9 cellular contexts compared by ENCODE assay signal in the genomic region with DNA sequence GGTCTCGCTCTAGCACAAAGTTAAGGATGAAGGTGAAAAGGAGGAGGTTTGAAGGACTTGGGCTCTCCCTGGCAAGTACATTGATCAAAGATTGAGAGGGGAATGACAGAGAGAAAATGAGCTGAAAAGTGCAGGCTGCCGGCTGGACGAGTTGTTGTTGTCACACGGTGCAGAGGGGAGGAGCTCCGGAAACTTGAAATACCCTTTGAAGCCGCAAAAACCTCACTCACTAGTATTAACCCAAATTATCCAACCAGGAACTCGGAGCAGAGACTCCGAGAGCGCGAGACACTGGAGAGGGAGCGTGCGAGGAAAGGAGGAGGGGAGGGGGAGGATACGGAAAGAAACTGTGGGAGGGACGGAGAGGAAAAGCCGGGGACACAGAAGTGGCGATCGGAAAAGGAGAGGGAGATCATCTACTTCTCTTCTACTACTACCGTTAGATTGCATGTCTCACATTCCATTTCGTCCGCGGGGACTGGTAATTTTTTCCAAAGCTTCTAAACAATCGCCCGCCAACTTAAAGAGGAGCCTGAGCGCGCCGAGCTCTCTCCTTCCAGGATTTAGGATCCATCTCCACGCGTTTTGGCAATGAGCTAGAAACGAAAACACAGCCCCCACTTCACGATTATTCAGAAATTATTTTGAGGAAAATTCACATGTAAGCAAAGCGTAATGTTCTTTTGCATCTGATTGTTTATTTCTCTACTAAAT. TPM values are rescaled to one million over a fixed set of nuclear protein-coding genes. Genes with fewer than 3 reads are reported as not detected.
DNase-seq lines count a peak whose midpoint lies in the region; ATAC-seq and TF ChIP-seq lines count a peak whose summit lies in the region.
"Had no signal": no experiment of that assay in that cellular context is flagged by ENCODE, and none has a peak within 500 bp of the region (broad histone marks: within the 10 kb centered on the region; RNA-seq: fewer than 3 reads in every experiment).

A gene (minus strand): TSS at position 104 of the 714 bp plus-strand sequence.

- TF ChIP-seq CTCF in adrenal gland (IDR thresholded peaks at IDR 0.05) (no peak), heart right ventricle (IDR thresholded peaks at IDR 0.05) (no peak), osteocyte (IDR thresholded peaks at IDR 0.05) (no peak)

- H3K4me3 Mint-ChIP-seq in activated CD4-positive, alpha-beta T cell treated with anti-CD3 and anti-CD28 coated beads for 36 hours, result peak within 1 kb of the TSS; percentile 81
- peak within 1 kb of the TSS; percentile 91 for H3K4me3 Mint-ChIP-seq in osteocyte (ENCODE audit: unreplicated experiment)

- TF ChIP-seq POLR2A in adrenal gland (IDR thresholded peaks at IDR 0.05), result peak in 1 of 2 donors; percentile 69

- DNase-seq in activated CD4-positive, alpha-beta T cell treated with anti-CD3 and anti-CD28 coated beads for 36 hours, result peak; percentile 54
- no peak for DNase-seq in activated CD4-positive, alpha-beta T cell treated with anti-CD3 and anti-CD28 coated beads for 4 hours
- DNase-seq in NCI-H446 (lab: John Stamatoyannopoulos, UW) (peak; percentile 47 to 79), adrenal gland (peak; percentile 64 to 86 (median 70)), heart right ventricle (peak; percentile 53 to 71), osteocyte (ENCODE audit: extremely low spot score, unreplicated experiment) (no peak), substantia nigra (lab: John Stamatoyannopoulos, UW) (no peak)

- H3K36me3 ChIP-seq in adrenal gland (replicated peaks in 1 of 2) (no peaks in the 10 kb centered on the region), heart right ventricle (no peaks in the 10 kb centered on the region)

- peaks cover 19% of the 10 kb centered on the region for H3K4me1 Mint-ChIP-seq in activated CD4-positive, alpha-beta T cell treated with anti-CD3 and anti-CD28 coated beads for 36 hours
- peaks cover 24% of the 10 kb centered on the region for H3K4me1 Mint-ChIP-seq in osteocyte (ENCODE audit: unreplicated experiment)

- 0 to 1% (median 1%) methylated on average over 31 of the region's 31 CpGs for WGBS in adrenal gland, 4 donors
- 1% methylated on average over 31 of the region's 31 CpGs for WGBS in heart right ventricle, 2 donors

- peak within 1 kb of the TSS in 4 of 5 donors; percentile 28 to 84 (median 61) for H3K27ac ChIP-seq in adrenal gland
- peak within 1 kb of the TSS in 9 of 10 donors; percentile 48 to 93 (median 87) for H3K27ac ChIP-seq in heart right ventricle
- H3K27ac ChIP-seq in substantia nigra (ENCODE audit: low read depth, low read length, poor library complexity, severe bottlenecking), result no peak within 1 kb of the TSS

- H3K9me3 Mint-ChIP-seq in activated CD4-positive, alpha-beta T cell treated with anti-CD3 and anti-CD28 coated beads for 36 hours (ENCODE audit: low read depth), result no peaks in the 10 kb centered on the region
- no peaks in the 10 kb centered on the region for H3K9me3 Mint-ChIP-seq in osteocyte (ENCODE audit: unreplicated experiment)

- POLR2A ChIA-PET in activated CD4-positive, alpha-beta T cell treated with anti-CD3 and anti-CD28 coated beads for 36 hours (lab: Charles Lee), result no interaction called here

- peaks cover 48% of the 10 kb centered on the region for H3K27me3 Mint-ChIP-seq in activated CD4-positive, alpha-beta T cell treated with anti-CD3 and anti-CD28 coated beads for 36 hours
- H3K27me3 Mint-ChIP-seq in osteocyte (ENCODE audit: unreplicated experiment), result peaks cover 83% of the 10 kb centered on the region

- H3K4me3 ChIP-seq in adrenal gland (peak within 1 kb of the TSS; percentile 22 to 77 (median 38)), heart right ventricle (peak within 1 kb of the TSS; percentile 53 to 89 (median 80))

- H3K27ac Mint-ChIP-seq in activated CD4-positive, alpha-beta T cell treated with anti-CD3 and anti-CD28 coated beads for 36 hours, result peak within 1 kb of the TSS; percentile 55
- H3K27ac Mint-ChIP-seq in osteocyte (ENCODE audit: unreplicated experiment), result no peak within 1 kb of the TSS

- CTCF ChIA-PET in activated CD4-positive, alpha-beta T cell treated with anti-CD3 and anti-CD28 coated beads for 36 hours (lab: Charles Lee), result interaction anchor here (1.7 kb wide), 1 partner anchor 11 kb away, joined by 11 read pairs; no protein-coding TSS in a partner anchor

- peaks cover 11 to 18% of the 10 kb centered on the region in 2 donors for H3K4me1 ChIP-seq in adrenal gland (replicated peaks in 1 of 2)
- peaks cover 0 to 26% (median 11%) of the 10 kb centered on the region in 9 donors for H3K4me1 ChIP-seq in heart right ventricle

- H3K9me3 ChIP-seq in adrenal gland (replicated peaks in 1 of 3), result no peaks in the 10 kb centered on the region
- H3K9me3 ChIP-seq in heart right ventricle, result no peaks in the 10 kb centered on the region

- H3K27me3 ChIP-seq in adrenal gland, result peaks cover 9% of the 10 kb centered on the region
- peaks cover 0 to 48% (median 17%) of the 10 kb centered on the region in 7 donors for H3K27me3 ChIP-seq in heart right ventricle

- intact Hi-C loops in activated CD4-positive, alpha-beta T cell treated with anti-CD3 and anti-CD28 coated beads for 36 hours (cut with DNase I, micrococcal nuclease), result loop anchor here in 1 of 2 experiments (10.0 kb wide), 1 partner anchor 698 kb away; no protein-coding TSS in a partner anchor
- intact Hi-C loops in adrenal gland (cut with DNase I), result no loop called here
- intact Hi-C loops in heart right ventricle (cut with DNase I), result loop anchor here in 2 of 10 donors (5.0 to 10.0 kb wide), 7 partner anchors 92 to 620 kb away; no protein-coding TSS in a partner anchor

- peak; percentile 47 for ATAC-seq in activated CD4-positive, alpha-beta T cell treated with anti-CD3 and anti-CD28 coated beads for 36 hours
- ATAC-seq in HG02981 (IDR thresholded peaks at IDR 0.05; ENCODE audit: unreplicated experiment) (peak; percentile 47), heart right ventricle (peak; percentile 77 to 84 (median 80))

- peaks cover 3% of the 10 kb centered on the region for H3K36me3 Mint-ChIP-seq in activated CD4-positive, alpha-beta T cell treated with anti-CD3 and anti-CD28 coated beads for 36 hours (ENCODE audit: low read depth)
- no peaks in the 10 kb centered on the region for H3K36me3 Mint-ChIP-seq in osteocyte (ENCODE audit: unreplicated experiment)

RNA-seq across cellular contexts. Expression of the gene that starts here (rescaled TPM):
- total RNA-seq in activated CD4-positive, alpha-beta T cell treated with anti-CD3 and anti-CD28 coated beads for 36 hours, result under 1 TPM; 0.09 to 0.21 TPM
- total RNA-seq in adrenal gland (10 to 100 TPM in 5 of 8 donors, 1 to 10 TPM in 3; 3.6 to 20.0 (median 11.1) TPM), heart right ventricle (1 to 10 TPM; 1.8 to 5.2 (median 2.8) TPM), osteocyte (0.34 and 0.54 TPM in 2 replicates)
- polyA plus RNA-seq in adrenal gland (1 to 10 TPM; 5.2 to 6.2 (median 5.5) TPM), heart right ventricle (1 to 10 TPM; 1.2 to 1.9 TPM)
- total RNA-seq: Daoy had no signal

Comparison
In these comparisons a context has a peak if more than half of its experiments do, and no peak if none do; other contexts are left out.
1. Peak in DNase-seq and ATAC-seq in activated CD4-positive, alpha-beta T cell treated with anti-CD3 and anti-CD28 coated beads for 36 hours; RNA of the gene not detected or under 1 TPM.
2. DNase-seq: peak in NCI-H446 (2 of 2), adrenal gland (7 of 7) and heart right ventricle (2 of 2); none in activated CD4-positive, alpha-beta T cell treated with anti-CD3 and anti-CD28 coated beads for 4 hours (0 of 2), osteocyte (single experiment) and substantia nigra (0 of 49).
3. Peak in every context shown above with its lines, with median percentiles within 50 percentile points of each other: ATAC-seq.